Comparison of ENCODE assay signal across 18 cellular contexts in genomic region chr16:89290887-89291286, GRCh38.
DNase-seq lines count a peak whose midpoint lies in the region; TF ChIP-seq lines count a peak whose summit lies in the region.
"Had no signal": no experiment of that assay in that cellular context is flagged by ENCODE, and none has a peak within 500 bp of the region (broad histone marks: within the 10 kb centered on the region; RNA-seq: fewer than 3 reads in every experiment).

No MANE protein-coding gene starts in this region.

- no peak overlapping the region for H2BK5ac ChIP-seq in mesendoderm (ENCODE audit: low read length)

- H3K79me2 ChIP-seq in mesendoderm (ENCODE audit: control insufficient read depth, insufficient read depth, low read length) = peaks cover 30% of the 10 kb centered on the region
- peaks cover 53% of the 10 kb centered on the region for H3K79me2 ChIP-seq in SK-N-SH (ENCODE audit: insufficient read depth)

- no peak for DNase-seq in activated naive CD4-positive, alpha-beta T cell treated with anti-CD3 and anti-CD28 coated beads for 36 hours
- DNase-seq in activated naive CD4-positive, alpha-beta T cell (lab: John Stamatoyannopoulos, UW) = no peak
- DNase-seq in ecto neural progenitor cell (ENCODE audit: low spot score) (peak; percentile 65), mesendoderm (peak; percentile 88), BE2C (no peak), SK-N-SH (no peak), esophagus squamous epithelium (lab: John Stamatoyannopoulos, UW) (no peak)
- DNase-seq: activated CD4-positive, alpha-beta memory T cell treated with anti-CD3 and anti-CD28 coated beads, Interleukin-2, amount 10 ng/mL, durations not matched to agents 7 days and 5 days; CD4-positive, alpha-beta memory T cell; cerebellar nuclear complex; DMS53; mucosa of descending colon; NCI-H1436; nucleus accumbens; stimulated activated naive CD4-positive, alpha-beta T cell treated with Interleukin-2 at 50 U/mL for 16 hours had no signal

- H3K9me3 Mint-ChIP-seq in activated naive CD4-positive, alpha-beta T cell treated with anti-CD3 and anti-CD28 coated beads for 36 hours = no peaks in the 10 kb centered on the region
- H3K9me3 Mint-ChIP-seq: activated CD4-positive, alpha-beta memory T cell treated with anti-CD3 and anti-CD28 coated beads, Interleukin-2, amount 10 ng/mL, durations not matched to agents 7 days and 5 days; type B pancreatic cell had no signal

- H3K27ac Mint-ChIP-seq in activated naive CD4-positive, alpha-beta T cell treated with anti-CD3 and anti-CD28 coated beads for 36 hours = peak overlapping the region; percentile 68
- H3K27ac Mint-ChIP-seq: activated CD4-positive, alpha-beta memory T cell treated with anti-CD3 and anti-CD28 coated beads, Interleukin-2, amount 10 ng/mL, durations not matched to agents 7 days and 5 days had no signal

- H3K36me3 ChIP-seq in HUES6 (ENCODE audit: control insufficient read depth, insufficient read depth, low read length) (peaks cover 34% of the 10 kb centered on the region), mesendoderm (ENCODE audit: control insufficient read depth, insufficient read depth, low read length) (peaks cover 9% of the 10 kb centered on the region), BE2C (peaks cover 35% of the 10 kb centered on the region), SK-N-SH (replicated peaks in 1 of 2; ENCODE audit: control insufficient read depth in 1 of 2, insufficient read depth in 2 of 2, low read length in 1 of 2) (peaks cover 17 to 40% of the 10 kb centered on the region in 2 experiments), esophagus squamous epithelium (peaks cover 18 to 68% (median 32%) of the 10 kb centered on the region in 3 donors)

- POLR2A ChIA-PET in SK-N-SH (lab: Yijun Ruan, JAX) = no interaction called here

- no peaks in the 10 kb centered on the region for H3K9me2 ChIP-seq in SK-N-SH

- no peaks in the 10 kb centered on the region for H3K27me3 Mint-ChIP-seq in activated naive CD4-positive, alpha-beta T cell treated with anti-CD3 and anti-CD28 coated beads for 36 hours (ENCODE audit: low read depth)
- H3K27me3 Mint-ChIP-seq: activated CD4-positive, alpha-beta memory T cell treated with anti-CD3 and anti-CD28 coated beads, Interleukin-2, amount 10 ng/mL, durations not matched to agents 7 days and 5 days; CD4-positive, alpha-beta memory T cell; type B pancreatic cell had no signal

- WGBS in mesendoderm (ENCODE audit: extremely low coverage, insufficient coverage, low lambda C conversion rate) = no CpG with 5 or more reads among the region's 17 CpGs
- 100% methylated on average over 3 of the region's 17 CpGs for WGBS in SK-N-SH (ENCODE audit: low lambda C conversion rate)
- 65 to 90% methylated on average over 2 to 4 of the region's 17 CpGs for WGBS in esophagus squamous epithelium, 2 donors

- intact Hi-C loops in activated naive CD4-positive, alpha-beta T cell treated with anti-CD3 and anti-CD28 coated beads for 36 hours (cut with micrococcal nuclease) = no loop called here
- intact Hi-C loops in esophagus squamous epithelium (cut with DNase I) = no loop called here

- H3K4me3 ChIP-seq in HUES6 (ENCODE audit: low read depth, low read length) = peak overlapping the region; percentile 38
- H3K4me3 ChIP-seq in mesendoderm (ENCODE audit: low read length) = no peak overlapping the region
- H3K4me3 ChIP-seq in BE2C (ENCODE audit: low read depth, low read length) = no peak overlapping the region
- H3K4me3 ChIP-seq in SK-N-SH (ENCODE audit: low read depth in 2 of 2, low read length in 1 of 2) = no peak overlapping the region
- no peak overlapping the region for H3K4me3 ChIP-seq in esophagus squamous epithelium
- H3K4me3 ChIP-seq: heart left ventricle, mucosa of descending colon had no signal

- no peak overlapping the region for H3K18ac ChIP-seq in mesendoderm (ENCODE audit: low read length)

- H3K27me3 ChIP-seq in HUES6 (ENCODE audit: control insufficient read depth, insufficient read depth, low read length) (no peaks in the 10 kb centered on the region), mesendoderm (ENCODE audit: insufficient read depth, low read length, poor library complexity) (no peaks in the 10 kb centered on the region), BE2C (no peaks in the 10 kb centered on the region), SK-N-SH (ENCODE audit: insufficient read depth) (no peaks in the 10 kb centered on the region), esophagus squamous epithelium (no peaks in the 10 kb centered on the region)
- H3K27me3 ChIP-seq: heart left ventricle had no signal

- peak overlapping the region; percentile 77 for H3K56ac ChIP-seq in mesendoderm (ENCODE audit: low read length)

- no peak overlapping the region for H2BK120ac ChIP-seq in mesendoderm (ENCODE audit: low read depth, low read length)

- TF ChIP-seq POLR2A in esophagus squamous epithelium (IDR thresholded peaks at IDR 0.05) = no peak

- H3K79me1 ChIP-seq in mesendoderm (ENCODE audit: low read length) = peaks cover 40% of the 10 kb centered on the region

- H2AFZ ChIP-seq in SK-N-SH (ENCODE audit: low read depth) = no peak overlapping the region

- TF ChIP-seq RAD21 in SK-N-SH (IDR thresholded peaks at IDR 0.05; ENCODE audit: low read length) = no peak

- no peak overlapping the region for H4K8ac ChIP-seq in mesendoderm (ENCODE audit: low read depth, low read length)

- H3K4me1 Mint-ChIP-seq in activated naive CD4-positive, alpha-beta T cell treated with anti-CD3 and anti-CD28 coated beads for 36 hours (ENCODE audit: low read depth) = peaks cover 18% of the 10 kb centered on the region

- H2BK15ac ChIP-seq in mesendoderm (replicated peaks; ENCODE audit: low read depth) = no peak overlapping the region

- peak overlapping the region; percentile 30 for H3K23ac ChIP-seq in mesendoderm (ENCODE audit: low read length)

- H3K27ac ChIP-seq in HUES6 (ENCODE audit: low read depth, low read length) = peak overlapping the region; percentile 93
- H3K27ac ChIP-seq in mesendoderm (ENCODE audit: low read depth, low read length) = no peak overlapping the region
- no peak overlapping the region for H3K27ac ChIP-seq in SK-N-SH (ENCODE audit: low read depth in 2 of 2, low read length in 1 of 2)
- H3K27ac ChIP-seq in esophagus squamous epithelium = no peak overlapping the region

- H4K20me1 ChIP-seq in SK-N-SH (ENCODE audit: insufficient read depth) = peaks cover 55% of the 10 kb centered on the region

- H3K4ac ChIP-seq in mesendoderm (ENCODE audit: low read depth, low read length) = no peak overlapping the region

- TF ChIP-seq CTCF in BE2C (IDR thresholded peaks at IDR 0.05; ENCODE audit: low read depth, low read length) (no peak), SK-N-SH (IDR thresholded peaks at IDR 0.05) (no peak), esophagus squamous epithelium (IDR thresholded peaks at IDR 0.05) (no peak)

- H3K9me3 ChIP-seq in HUES6 (ENCODE audit: control insufficient read depth, insufficient read depth, low read depth, low read length) (no peaks in the 10 kb centered on the region), BE2C (no peaks in the 10 kb centered on the region), SK-N-SH (no peaks in the 10 kb centered on the region), esophagus squamous epithelium (no peaks in the 10 kb centered on the region)
- H3K9me3 ChIP-seq: heart left ventricle, mucosa of descending colon had no signal

- H3K9ac ChIP-seq in HUES6 (ENCODE audit: low read length) (peak overlapping the region; percentile 77), mesendoderm (ENCODE audit: low read length) (peak overlapping the region; percentile 32), SK-N-SH (no peak overlapping the region)

- H4K5ac ChIP-seq in mesendoderm (ENCODE audit: low read length) = no peak overlapping the region

- H3K4me3 Mint-ChIP-seq in activated naive CD4-positive, alpha-beta T cell treated with anti-CD3 and anti-CD28 coated beads for 36 hours = no peak overlapping the region
- H3K4me3 Mint-ChIP-seq: activated CD4-positive, alpha-beta memory T cell treated with anti-CD3 and anti-CD28 coated beads, Interleukin-2, amount 10 ng/mL, durations not matched to agents 7 days and 5 days; CD4-positive, alpha-beta memory T cell had no signal

- no peak overlapping the region for H2AK5ac ChIP-seq in mesendoderm (ENCODE audit: low read length)

- H3F3A ChIP-seq in SK-N-SH (replicated peaks; ENCODE audit: insufficient read depth) = no peaks in the 10 kb centered on the region

- no peak overlapping the region for H3K4me2 ChIP-seq in mesendoderm (ENCODE audit: low read length)
- no peak overlapping the region for H3K4me2 ChIP-seq in SK-N-SH

- H3K36me3 Mint-ChIP-seq in activated naive CD4-positive, alpha-beta T cell treated with anti-CD3 and anti-CD28 coated beads for 36 hours (ENCODE audit: low read depth) = peaks cover 15% of the 10 kb centered on the region

- CTCF ChIA-PET in activated naive CD4-positive, alpha-beta T cell treated with anti-CD3 and anti-CD28 coated beads for 36 hours (lab: Charles Lee) = interaction anchor here (1.0 to 1.4 kb wide), 2 partner anchors 9 to 218 kb away, joined by 3 read pairs; no protein-coding TSS in a partner anchor
- CTCF ChIA-PET in SK-N-SH (lab: Yijun Ruan, JAX) = interaction anchor here (0.6 to 1.0 kb wide), 2 partner anchors 15 to 511 kb away, joined by 3 read pairs; no protein-coding TSS in a partner anchor

- H3K4me1 ChIP-seq in HUES6 (ENCODE audit: control insufficient read depth, insufficient read depth, low read length) (peaks cover 55% of the 10 kb centered on the region), mesendoderm (ENCODE audit: control insufficient read depth, low read depth, low read length) (peaks cover 28% of the 10 kb centered on the region), BE2C (no peaks in the 10 kb centered on the region), SK-N-SH (ENCODE audit: control insufficient read depth in 1 of 2, insufficient read depth in 2 of 2, low read depth in 1 of 2, low read length in 1 of 2) (no peaks in the 10 kb centered on the region; a peak in 1 of 4 replicates), esophagus squamous epithelium (peaks cover 0 to 22% (median 4%) of the 10 kb centered on the region in 3 donors)

- no peak for TF ChIP-seq EP300 in SK-N-SH (IDR thresholded peaks at IDR 0.05; ENCODE audit: borderline replicate concordance in 1 of 2, low read depth in 1 of 2, low read length in 1 of 2)

TF ChIP-seq in SK-N-SH, 30 proteins besides CTCF, POLR2A, EP300 and RAD21 (continues in another document):
- TF ChIP-seq NFIC (IDR thresholded peaks at IDR 0.05; ENCODE audit: borderline replicate concordance) (no peak), YY1 (IDR thresholded peaks at IDR 0.05; ENCODE audit: low read depth) (no peak), PBX3 (IDR thresholded peaks at IDR 0.05) (no peak), RXRA (IDR thresholded peaks at IDR 0.05; ENCODE audit: borderline replicate concordance, low read depth) (no peak)

Comparison
In these comparisons a context has a peak if more than half of its experiments do, and no peak if none do; other contexts are left out.
1. DNase-seq: peak in ecto neural progenitor cell (single experiment) and mesendoderm (single experiment); none in activated naive CD4-positive, alpha-beta T cell treated with anti-CD3 and anti-CD28 coated beads for 36 hours (single experiment), activated naive CD4-positive, alpha-beta T cell (0 of 4), BE2C (single experiment), SK-N-SH (single experiment) and esophagus squamous epithelium (single experiment).